31 cellular contexts compared by ENCODE assay signal in genomic region chr4:161663844-161664243, GRCh38.
"Had no signal": no experiment of that assay in that cellular context is flagged by ENCODE, and none has a peak within 500 bp of the region (broad histone marks: within the 10 kb centered on the region; RNA-seq: fewer than 3 reads in every experiment).

No MANE protein-coding gene starts in this region.

- H3K27ac ChIP-seq: brain microvascular endothelial cell, cardiac muscle cell, WERI-Rb-1 had no signal

- H3K27me3 ChIP-seq: brain microvascular endothelial cell, cardiac muscle cell had no signal

- H3K4me3 Mint-ChIP-seq: activated CD4-positive, alpha-beta T cell treated with anti-CD3 and anti-CD28 coated beads, Interleukin-2, amount 10 ng/mL, durations not matched to agents 24 days and 14 days; activated CD8-positive, alpha-beta T cell treated with anti-CD3 and anti-CD28 coated beads for 36 hours; activated naive CD8-positive, alpha-beta T cell treated with anti-CD3 and anti-CD28 coated beads for 36 hours; activated T-cell treated with anti-CD3 and anti-CD28 coated beads, Interleukin-2, amount 50 U/mL, for 72 hours; activated T-helper 17 cell treated with anti-CD3 and anti-CD28 coated beads, Interleukin-2, amount 50 U/mL, for 72 hours had no signal

- H3K9me3 Mint-ChIP-seq: activated CD4-positive, alpha-beta T cell treated with anti-CD3 and anti-CD28 coated beads, Interleukin-2, amount 10 ng/mL, durations not matched to agents 24 days and 14 days had no signal

- DNase-seq: activated CD4-positive, alpha-beta T cell treated with anti-CD3 and anti-CD28 coated beads, Interleukin-2, amount 10 ng/mL, durations not matched to agents 24 days and 14 days; activated CD4-positive, alpha-beta T cell treated with anti-CD3 and anti-CD28 coated beads, Interleukin-2, amount 50 U/mL, for 4 hours; activated CD8-positive, alpha-beta T cell treated with anti-CD3 and anti-CD28 coated beads for 36 hours; activated effector memory CD4-positive, alpha-beta T cell treated with anti-CD3 and anti-CD28 coated beads, Interleukin-2, amount 50 U/mL, for 16 hours; activated naive CD4-positive, alpha-beta T cell; activated naive CD4-positive, alpha-beta T cell treated with anti-CD3 and anti-CD28 coated beads, Interleukin-2, amount 50 U/mL, for 16 hours; activated naive CD8-positive, alpha-beta T cell treated with anti-CD3 and anti-CD28 coated beads for 36 hours; activated T-cell treated with anti-CD3 and anti-CD28 coated beads, Interleukin-2, amount 50 U/mL, for 1 hour; activated T-cell treated with anti-CD3 and anti-CD28 coated beads, Interleukin-2, amount 50 U/mL, for 72 hours; amniotic stem cell; brain microvascular endothelial cell; NCI-H1092 treated with DMSO at 0.1 percent for 48 hours; NCI-H1417; NCI-H146; NCI-H187; NCI-H2029 treated with DMSO at 0.1 percent for 48 hours; NCI-H2171 treated with DMSO at 0.1 percent for 48 hours; NCI-H226; NCI-H446 treated with DMSO at 0.1 percent for 48 hours; NCI-H524; NCI-H69; NCI-H82; PC-3; Right ventricle myocardium superior; SW 1271; T-helper 1 cell; T-helper 2 cell; T-helper 9 cell; WERI-Rb-1 had no signal

- H3K4me1 Mint-ChIP-seq: activated CD4-positive, alpha-beta T cell treated with anti-CD3 and anti-CD28 coated beads, Interleukin-2, amount 10 ng/mL, durations not matched to agents 24 days and 14 days; activated naive CD8-positive, alpha-beta T cell treated with anti-CD3 and anti-CD28 coated beads for 36 hours; activated T-helper 17 cell treated with anti-CD3 and anti-CD28 coated beads, Interleukin-2, amount 50 U/mL, for 72 hours had no signal

- H3K4me3 ChIP-seq: cardiac muscle cell had no signal

- H3K27ac Mint-ChIP-seq: activated CD4-positive, alpha-beta T cell treated with anti-CD3 and anti-CD28 coated beads, Interleukin-2, amount 10 ng/mL, durations not matched to agents 24 days and 14 days; activated CD8-positive, alpha-beta T cell treated with anti-CD3 and anti-CD28 coated beads for 36 hours; activated naive CD8-positive, alpha-beta T cell treated with anti-CD3 and anti-CD28 coated beads for 36 hours; activated T-cell treated with anti-CD3 and anti-CD28 coated beads, Interleukin-2, amount 50 U/mL, for 72 hours; activated T-helper 17 cell treated with anti-CD3 and anti-CD28 coated beads, Interleukin-2, amount 50 U/mL, for 72 hours had no signal

- H3K36me3 Mint-ChIP-seq: activated naive CD8-positive, alpha-beta T cell treated with anti-CD3 and anti-CD28 coated beads for 36 hours had no signal

- ATAC-seq: activated CD8-positive, alpha-beta T cell treated with anti-CD3 and anti-CD28 coated beads for 36 hours; activated T-cell treated with anti-CD3 and anti-CD28 coated beads, Interleukin-2, amount 50 U/mL, for 72 hours; activated T-helper 17 cell treated with anti-CD3 and anti-CD28 coated beads, Interleukin-2, amount 50 U/mL, for 72 hours; PC-3 had no signal

- H3K27me3 Mint-ChIP-seq: activated CD4-positive, alpha-beta T cell treated with anti-CD3 and anti-CD28 coated beads, Interleukin-2, amount 10 ng/mL, durations not matched to agents 24 days and 14 days; activated CD8-positive, alpha-beta T cell treated with anti-CD3 and anti-CD28 coated beads for 36 hours; activated naive CD8-positive, alpha-beta T cell treated with anti-CD3 and anti-CD28 coated beads for 36 hours; activated T-helper 17 cell treated with anti-CD3 and anti-CD28 coated beads, Interleukin-2, amount 50 U/mL, for 72 hours had no signal

- H3K36me3 ChIP-seq: brain microvascular endothelial cell, cardiac muscle cell, WERI-Rb-1 had no signal
